16 cellular contexts compared by ENCODE assay signal in genomic region chr2:152038451-152038958, GRCh38.
A peak's percentile ranks its signal among the peaks of the same experiment; 100 is the strongest.
DNase-seq lines count a peak whose midpoint lies in the region; ATAC-seq, FAIRE-seq and TF ChIP-seq lines count a peak whose summit lies in the region.
"Had no signal": no experiment of that assay in that cellular context is flagged by ENCODE, and none has a peak within 500 bp of the region (broad histone marks: within the 10 kb centered on the region; RNA-seq: fewer than 3 reads in every experiment).

No MANE protein-coding gene starts in this region.

- no peak overlapping the region for H3K4ac ChIP-seq in trophoblast cell (ENCODE audit: low read depth, low read length)

- no peak overlapping the region for H3K23ac ChIP-seq in trophoblast cell (ENCODE audit: low read length)

- H3K4me3 ChIP-seq in PC-3 (ENCODE audit: low read length) (no peak overlapping the region), left ventricle myocardium inferior (no peak overlapping the region), pancreas (no peak overlapping the region), kidney (ENCODE audit: low read length in 2 of 2) (no peak overlapping the region), trophoblast cell (ENCODE audit: low read depth, low read length) (no peak overlapping the region)
- H3K4me3 ChIP-seq: MG63 had no signal

- BruUV-seq in PC-3 (replicated peaks; lab: Mats Ljungman, UMichigan) = no TSS peak

- H3K9me3 ChIP-seq in PC-3 (ENCODE audit: low read length) = no peaks in the 10 kb centered on the region
- H3K9me3 ChIP-seq in left ventricle myocardium inferior (replicated peaks) = no peaks in the 10 kb centered on the region
- H3K9me3 ChIP-seq in pancreas = no peaks in the 10 kb centered on the region
- H3K9me3 ChIP-seq in kidney (ENCODE audit: control insufficient read depth in 1 of 2, low read length in 2 of 2) = no peaks in the 10 kb centered on the region
- no peaks in the 10 kb centered on the region for H3K9me3 ChIP-seq in trophoblast cell (ENCODE audit: insufficient read depth, low read depth, low read length)
- H3K9me3 ChIP-seq: MG63, neutrophil had no signal

- H3K4me2 ChIP-seq in PC-3 (ENCODE audit: low read length) = no peak overlapping the region
- no peak overlapping the region for H3K4me2 ChIP-seq in trophoblast cell (ENCODE audit: low read length)

- no peak overlapping the region for H4K8ac ChIP-seq in trophoblast cell (ENCODE audit: low read depth, low read length)

- H3K36me3 ChIP-seq in PC-3 (ENCODE audit: low read depth, low read length) (no peaks in the 10 kb centered on the region), left ventricle myocardium inferior (no peaks in the 10 kb centered on the region), pancreas (no peaks in the 10 kb centered on the region), kidney (ENCODE audit: control insufficient read depth in 1 of 2, insufficient read depth in 2 of 2, low read length in 2 of 2) (no peaks in the 10 kb centered on the region), trophoblast cell (ENCODE audit: control insufficient read depth in 1 of 2, insufficient read depth in 2 of 2, low read length in 2 of 2) (no peaks in the 10 kb centered on the region)
- H3K36me3 ChIP-seq: MG63, neutrophil had no signal

- no peak for FAIRE-seq in pancreas (lab: Jason Lieb, UNC)
- no peak for FAIRE-seq in kidney (lab: Jason Lieb, UNC)

- H2AK5ac ChIP-seq in trophoblast cell (ENCODE audit: low read length) = no peak overlapping the region

- ATAC-seq in PC-3 (peak; percentile 63), pancreas (peak in 3 of 4 donors; percentile 28 to 48 (median 44))
- ATAC-seq: HCT116, T-helper 17 cell had no signal

- H3K4me1 ChIP-seq in PC-3 (ENCODE audit: insufficient read depth, low read length) = no peaks in the 10 kb centered on the region
- H3K4me1 ChIP-seq in left ventricle myocardium inferior = peaks cover 26% of the 10 kb centered on the region
- no peaks in the 10 kb centered on the region for H3K4me1 ChIP-seq in pancreas
- peaks cover 6 to 7% of the 10 kb centered on the region in 2 donors for H3K4me1 ChIP-seq in kidney (ENCODE audit: control insufficient read depth in 1 of 2, insufficient read depth in 1 of 2, low read depth in 1 of 2, low read length in 2 of 2)
- H3K4me1 ChIP-seq in trophoblast cell (ENCODE audit: control insufficient read depth in 1 of 2, insufficient read depth in 2 of 2, low read length in 2 of 2) = peaks cover 2 to 3% of the 10 kb centered on the region in 2 experiments

- H3K79me1 ChIP-seq in trophoblast cell (ENCODE audit: low read length) = no peaks in the 10 kb centered on the region

- DNase-seq in GDM1 (lab: John Stamatoyannopoulos, UW) = peak; percentile 26
- no peak for DNase-seq in PC-3
- peak; percentile 37 for DNase-seq in left ventricle myocardium inferior
- DNase-seq in pancreas = no peak
- no peak for DNase-seq in NCI-H2196 (lab: John Stamatoyannopoulos, UW; ENCODE audit: unreplicated experiment)
- no peak for DNase-seq in kidney
- DNase-seq in hippocampal formation (lab: John Stamatoyannopoulos, UW) = no peak
- no peak for DNase-seq in trophoblast cell
- DNase-seq: amniotic stem cell; CD4-positive, CD25-positive, alpha-beta regulatory T cell; OCI-M1; stimulated activated CD4-positive, alpha-beta T cell treated with anti-CD3 and anti-CD28 coated beads, Interleukin-4, amount 100 ng/mL, for 24 hours; T-helper 17 cell had no signal

- H3K9me2 ChIP-seq in PC-3 (replicated peaks; ENCODE audit: low read length) = no peaks in the 10 kb centered on the region

- no peak overlapping the region for H2BK5ac ChIP-seq in trophoblast cell (ENCODE audit: low read depth, low read length, poor library complexity)

- no peak overlapping the region for H3K27ac ChIP-seq in PC-3 (ENCODE audit: low read length)
- H3K27ac ChIP-seq in left ventricle myocardium inferior (replicated peaks) = peak overlapping the region; percentile 84
- H3K27ac ChIP-seq in pancreas = no peak overlapping the region
- H3K27ac ChIP-seq in kidney (ENCODE audit: low read depth in 2 of 2, low read length in 2 of 2) = no peak overlapping the region
- no peak overlapping the region for H3K27ac ChIP-seq in trophoblast cell (ENCODE audit: low read depth, low read length)
- H3K27ac ChIP-seq: neutrophil had no signal

- H3F3A ChIP-seq in PC-3 (ENCODE audit: low read length, unreplicated experiment) = no peaks in the 10 kb centered on the region

- H4K20me1 ChIP-seq in PC-3 (ENCODE audit: low read length) = no peaks in the 10 kb centered on the region

- no peak overlapping the region for H4K91ac ChIP-seq in trophoblast cell (ENCODE audit: low read depth, low read length)

- WGBS in pancreas, 2 donors = 78% methylated on average over 5 of the region's 5 CpGs
- WGBS in trophoblast cell (ENCODE audit: extremely low coverage, insufficient coverage, insufficient read length) = no CpG with 5 or more reads among the region's 5 CpGs

- no peak overlapping the region for H3K14ac ChIP-seq in trophoblast cell (ENCODE audit: low read length)

- no peak overlapping the region for H4K12ac ChIP-seq in trophoblast cell (ENCODE audit: low read depth, low read length)

- TF ChIP-seq CTCF in PC-3 (conservative IDR thresholded peaks at IDR 0.05; ENCODE audit: low read depth, low read length) (no peak), left ventricle myocardium inferior (IDR thresholded peaks at IDR 0.05; ENCODE audit: borderline replicate concordance) (no peak), pancreas (IDR thresholded peaks at IDR 0.05) (no peak), kidney (IDR thresholded peaks at IDR 0.05; ENCODE audit: borderline replicate concordance, extremely low read depth, insufficient read depth) (no peak)

- POLR2A ChIA-PET in PC-3 (lab: Charles Lee; ENCODE audit: unreplicated experiment) = no interaction called here

- no peak overlapping the region for H2BK12ac ChIP-seq in trophoblast cell (ENCODE audit: low read length)

- CTCF ChIA-PET in PC-3 (lab: Charles Lee) = interaction anchor here (0.6 kb wide), 1 partner anchor 636 kb away, joined by 4 read pairs; no protein-coding TSS in a partner anchor

- H3K18ac ChIP-seq in trophoblast cell (ENCODE audit: low read length) = no peak overlapping the region

- H3K27me3 ChIP-seq in PC-3 (ENCODE audit: low read length) = no peaks in the 10 kb centered on the region
- no peaks in the 10 kb centered on the region for H3K27me3 ChIP-seq in left ventricle myocardium inferior (ENCODE audit: low read depth)
- no peaks in the 10 kb centered on the region for H3K27me3 ChIP-seq in pancreas
- no peaks in the 10 kb centered on the region for H3K27me3 ChIP-seq in trophoblast cell (ENCODE audit: insufficient read depth, low read length)
- H3K27me3 ChIP-seq: MG63, neutrophil had no signal

- no peak overlapping the region for H2BK120ac ChIP-seq in trophoblast cell (ENCODE audit: insufficient read depth, low read length, poor library complexity)

- intact Hi-C loops in PC-3 (cut with micrococcal nuclease) (loop anchor here (5.0 to 10.0 kb wide), 3 partner anchors 599 to 1479 kb away; no protein-coding TSS in a partner anchor), left ventricle myocardium inferior (cut with micrococcal nuclease) (loop anchor here (10.0 kb wide), 2 partner anchors 126 to 586 kb away; no protein-coding TSS in a partner anchor), pancreas (cut with DNase I) (loop anchor here in 2 of 3 donors (10.0 kb wide), 1 partner anchor 596 kb away; no protein-coding TSS in a partner anchor), kidney (cut with DNase I) (loop anchor here (10.0 kb wide), 1 partner anchor 596 kb away; no protein-coding TSS in a partner anchor)

- no peaks in the 10 kb centered on the region for H3K79me2 ChIP-seq in PC-3 (ENCODE audit: low read length)
- no peaks in the 10 kb centered on the region for H3K79me2 ChIP-seq in trophoblast cell (ENCODE audit: control insufficient read depth, insufficient read depth, low read length, poor library complexity)

- no peak overlapping the region for H2AFZ ChIP-seq in PC-3 (ENCODE audit: low read length)
- H2AFZ ChIP-seq in trophoblast cell (ENCODE audit: insufficient read depth, low read length, poor library complexity) = no peak overlapping the region

- H3K9ac ChIP-seq in PC-3 (ENCODE audit: low read length) (no peak overlapping the region), kidney (ENCODE audit: low read length in 2 of 2) (no peak overlapping the region), trophoblast cell (ENCODE audit: low read length) (no peak overlapping the region)

Comparison
In these comparisons a context has a peak if more than half of its experiments do, and no peak if none do; other contexts are left out.
1. DNase-seq: peak in GDM1 (single experiment) and left ventricle myocardium inferior (single experiment); none in PC-3 (single experiment), pancreas (0 of 6), NCI-H2196 (single experiment), kidney (single experiment), hippocampal formation (0 of 2) and trophoblast cell (0 of 2).